19 cellular contexts compared by ENCODE assay signal in genomic region chr6:123333000-123333756, GRCh38.
DNase-seq lines count a peak whose midpoint lies in the region; ATAC-seq, FAIRE-seq and TF ChIP-seq lines count a peak whose summit lies in the region.
"Had no signal": no experiment of that assay in that cellular context is flagged by ENCODE, and none has a peak within 500 bp of the region (broad histone marks: within the 10 kb centered on the region; RNA-seq: fewer than 3 reads in every experiment).

No MANE protein-coding gene starts in this region.

- CTCF ChIA-PET in RWPE1 (lab: Yijun Ruan, JAX), result no interaction called here

- no peak for TF ChIP-seq CTCF in D721Med (IDR thresholded peaks at IDR 0.05; ENCODE audit: insufficient read depth, missing control alignments)
- no peak for TF ChIP-seq CTCF in RWPE1 (conservative IDR thresholded peaks at IDR 0.05; ENCODE audit: low read depth)

- POLR2A ChIA-PET in RWPE1 (lab: Yijun Ruan, JAX; ENCODE audit: low non-redundant PET), result no interaction called here

- H3K27ac ChIP-seq in caudate nucleus (ENCODE audit: low read depth, low read length), result no peak overlapping the region
- no peak overlapping the region for H3K27ac ChIP-seq in RWPE1
- H3K27ac ChIP-seq: KMS-11 had no signal

- FAIRE-seq in D721Med (lab: Jason Lieb, UNC), result peak; percentile 29
- FAIRE-seq: GM12892, H1 had no signal

- no peak for DNase-seq in D721Med (ENCODE audit: insufficient read length, low spot score)
- peak; percentile 5 to 22 for DNase-seq in NCI-H446 (lab: John Stamatoyannopoulos, UW)
- peak; percentile 0 for DNase-seq in amniotic epithelial cell (ENCODE audit: low read depth)
- peak; percentile 11 for DNase-seq in kidney tubule cell (ENCODE audit: low spot score)
- no peak for DNase-seq in caudate nucleus (lab: John Stamatoyannopoulos, UW)
- no peak for DNase-seq in RWPE1 (ENCODE audit: low spot score)
- DNase-seq: ACHN; CD4-positive, alpha-beta T cell; DMS79 treated with DMSO at 0.1 percent for 48 hours; GDM1; MM.1S; NCI-H2029; NCI-H526 treated with DMSO at 0.1 percent for 48 hours; SIG-M5 had no signal

- ATAC-seq in HG03025 (IDR thresholded peaks at IDR 0.05; ENCODE audit: low FRiP score, unreplicated experiment) (no peak), GM21786 (IDR thresholded peaks at IDR 0.05; ENCODE audit: unreplicated experiment) (no peak)

Comparison
In these comparisons a context has a peak if more than half of its experiments do, and no peak if none do; other contexts are left out.
1. DNase-seq: peak in NCI-H446 (2 of 2), amniotic epithelial cell (single experiment) and kidney tubule cell (single experiment); none in D721Med (single experiment), caudate nucleus (0 of 61) and RWPE1 (single experiment).